ENCODE assay signal across 8 cellular contexts in the genomic region with DNA sequence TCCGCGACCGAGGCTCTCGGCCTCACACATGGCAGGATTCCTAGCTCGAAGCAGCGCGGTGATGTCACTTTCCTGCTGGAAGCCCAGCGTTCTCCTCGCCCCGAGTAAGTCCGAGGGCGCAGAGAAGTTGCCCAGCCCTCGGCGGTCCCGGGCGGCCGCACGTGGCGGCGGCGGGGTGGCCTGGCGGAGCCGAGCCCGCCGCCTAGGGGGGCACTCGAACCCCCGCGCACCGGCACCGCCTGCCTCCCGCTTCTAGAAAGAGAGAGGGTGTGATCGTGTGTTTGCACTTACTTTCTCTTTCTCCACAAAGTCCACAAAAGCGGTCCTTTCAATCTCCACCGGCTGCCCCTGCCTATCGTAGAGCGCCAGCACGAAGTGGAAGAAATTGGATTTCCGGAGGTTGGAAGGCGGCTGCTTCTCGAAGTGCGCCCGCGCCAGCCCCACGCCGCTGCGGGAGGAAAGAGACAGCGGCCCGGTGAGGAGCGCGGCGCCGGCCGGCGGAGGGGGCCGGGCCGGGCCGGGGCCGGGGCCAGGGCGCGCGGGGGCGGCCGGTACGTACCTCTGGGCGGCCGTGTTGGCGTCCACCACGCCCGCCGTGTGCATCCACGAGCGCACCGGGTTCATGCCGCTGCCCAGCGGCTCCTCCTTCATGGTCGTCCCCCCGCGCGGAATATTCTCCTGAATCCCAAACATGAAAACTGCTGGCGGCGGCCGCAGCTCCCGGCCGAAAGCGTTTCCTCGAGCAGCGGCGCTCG. TPM values are rescaled to one million over a fixed set of nuclear protein-coding genes. Genes with fewer than 3 reads are reported as not detected.
DNase-seq lines count a peak whose midpoint lies in the region; ATAC-seq, FAIRE-seq and TF ChIP-seq lines count a peak whose summit lies in the region.

No MANE protein-coding gene starts in this region.

- no peaks in the 10 kb centered on the region for H3K79me2 ChIP-seq in PC-3 (ENCODE audit: low read length)
- no peaks in the 10 kb centered on the region for H3K79me2 ChIP-seq in H1 (ENCODE audit: control insufficient read depth in 1 of 2, insufficient read depth in 2 of 2, low read length in 2 of 2)

- intact Hi-C loops in PC-3 (cut with micrococcal nuclease), result loop anchor here (10.0 kb wide), 1 partner anchor 142 kb away; no protein-coding TSS in a partner anchor

- peak overlapping the region; percentile 50 to 81 (median 57) for H3K27ac Mint-ChIP-seq in nephron

- H2AK5ac ChIP-seq in H1 (ENCODE audit: low read depth, low read length), result no peak overlapping the region

- H3K4me3 ChIP-seq in PC-3 (ENCODE audit: low read length) (peak overlapping the region; percentile 62; the same call in 1 of the 2 replicates), H1 (ENCODE audit: extremely low read depth in 1 of 4, insufficient read depth in 2 of 4, low read depth in 3 of 4, low read length in 4 of 4) (peak overlapping the region; percentile 15 to 61 (median 29))

- peaks cover 25% of the 10 kb centered on the region for H3K36me3 Mint-ChIP-seq in nephron (ENCODE audit: low read depth)

- H3K9ac ChIP-seq in PC-3 (ENCODE audit: low read length), result no peak overlapping the region
- no peak overlapping the region for H3K9ac ChIP-seq in H1 (replicated peaks in 1 of 4; ENCODE audit: extremely low read depth in 1 of 4, low read depth in 3 of 4, low read length in 3 of 4)

- H3K4me1 Mint-ChIP-seq in nephron, result peaks cover 39% of the 10 kb centered on the region

- no peaks in the 10 kb centered on the region for H3F3A ChIP-seq in PC-3 (ENCODE audit: low read length, unreplicated experiment)

- TF ChIP-seq CTCF in PC-3 (conservative IDR thresholded peaks at IDR 0.05; ENCODE audit: low read depth, low read length) (no peak), H1 (IDR thresholded peaks at IDR 0.05; ENCODE audit: control extremely low read depth in 1 of 3, insufficient read depth in 1 of 3, low read depth in 1 of 3, low read length in 3 of 3) (no peak), nephron (IDR thresholded peaks at IDR 0.05; ENCODE audit: unreplicated experiment in 3 of 3) (no peak)

- H3K18ac ChIP-seq in H1 (ENCODE audit: extremely low read depth, low read length), result peak overlapping the region; percentile 71; the same call in 1 of the 2 replicates

- H3K14ac ChIP-seq in H1 (ENCODE audit: insufficient read length), result no peak overlapping the region

- whole genome bisulfite sequencing in H1 (ENCODE audit: extremely low coverage in 1 of 2, insufficient coverage in 1 of 2, insufficient read length in 1 of 2, insufficient replicate concordance in 2 of 2, low coverage in 1 of 2, low lambda C conversion rate in 2 of 2, missing lambda C conversion rate in 1 of 2), 2 experiments, result 0% methylated on average over 26 of the region's 89 CpGs; no CpG with 5 or more reads in 1 of the 2 experiments

- H3K9me3 Mint-ChIP-seq in nephron, result peaks cover 3% of the 10 kb centered on the region

- POLR2A ChIA-PET in PC-3 (lab: Charles Lee; ENCODE audit: unreplicated experiment), result no interaction called here
- POLR2A ChIA-PET in H1 (lab: Charles Lee; ENCODE audit: partially characterized antibody), result no interaction called here

- no TSS peak for BruUV-seq in PC-3 (replicated peaks; lab: Mats Ljungman, UMichigan)

- H3K4me3 Mint-ChIP-seq in nephron, result peak overlapping the region; percentile 86 to 90 (median 89)

- ATAC-seq in PC-3, result peak; percentile 24
- ATAC-seq in GM21367 (IDR thresholded peaks at IDR 0.05; ENCODE audit: unreplicated experiment), result no peak
- no peak for ATAC-seq in HG02642 (IDR thresholded peaks at IDR 0.05; ENCODE audit: poor library complexity, unreplicated experiment)
- ATAC-seq in GM18868 (IDR thresholded peaks at IDR 0.05; ENCODE audit: unreplicated experiment), result no peak

- CTCF ChIA-PET in PC-3 (lab: Charles Lee), result no interaction called here
- CTCF ChIA-PET in H1 (lab: Charles Lee; ENCODE audit: partially characterized antibody), result no interaction called here

- FAIRE-seq in H1 (lab: Jason Lieb, UNC), result no peak

- H3K9me2 ChIP-seq in PC-3 (replicated peaks; ENCODE audit: low read length), result no peaks in the 10 kb centered on the region

- H3K4ac ChIP-seq in H1 (replicated peaks; ENCODE audit: insufficient read length, low read depth, low read length), result no peak overlapping the region

- no peak overlapping the region for H2BK20ac ChIP-seq in H1 (ENCODE audit: low read length)

- TF ChIP-seq RAD21 in H1 (IDR thresholded peaks at IDR 0.05 in 1 of 2, conservative IDR thresholded peaks at IDR 0.05 in 1 of 2; ENCODE audit: low read depth in 2 of 2, low read length in 2 of 2), result no peak

- TF ChIP-seq POLR2A in H1 (IDR thresholded peaks at IDR 0.05; ENCODE audit: control extremely low read depth in 1 of 2, low read depth in 2 of 2, low read length in 2 of 2), result no peak

- H2AFZ ChIP-seq in PC-3 (ENCODE audit: low read length), result no peak overlapping the region
- no peak overlapping the region for H2AFZ ChIP-seq in H1 (ENCODE audit: low read length)

- H3K36me3 ChIP-seq in PC-3 (ENCODE audit: low read depth, low read length), result no peaks in the 10 kb centered on the region
- peaks cover 0 to 10% (median 0%) of the 10 kb centered on the region in 4 experiments; a peak in 1 of 8 replicates for H3K36me3 ChIP-seq in H1 (ENCODE audit: control insufficient read depth in 2 of 4, insufficient read depth in 4 of 4, low read length in 3 of 4)

- peak overlapping the region; percentile 90; the same call in 1 of the 2 replicates for H2BK12ac ChIP-seq in H1 (ENCODE audit: low read depth, low read length)

- H2BK15ac ChIP-seq in H1 (ENCODE audit: low read length), result no peak overlapping the region

- H2BK5ac ChIP-seq in H1 (ENCODE audit: low read depth, low read length), result peak overlapping the region; percentile 52; the same call in 1 of the 2 replicates

- no peak overlapping the region for H2BK120ac ChIP-seq in H1 (replicated peaks; ENCODE audit: low read depth, low read length)

- peaks cover 27% of the 10 kb centered on the region; the same call in 1 of the 2 replicates for H3K23me2 ChIP-seq in H1 (ENCODE audit: low read depth, low read length)

- peak; percentile 47 for DNase-seq in COLO668 (lab: John Stamatoyannopoulos, UW; ENCODE audit: unreplicated experiment)
- no peak for DNase-seq in PC-3
- DNase-seq in H1 (ENCODE audit: low read depth in 1 of 2, low spot score in 2 of 2), result peak in 1 of 2 experiments; percentile 65
- no peak for DNase-seq in C1 segment of cervical spinal cord (lab: John Stamatoyannopoulos, UW)

- H4K5ac ChIP-seq in H1 (ENCODE audit: insufficient read length, low read depth, low read length), result no peak overlapping the region

- H3K9me3 ChIP-seq in PC-3 (ENCODE audit: low read length) (no peaks in the 10 kb centered on the region), H1 (ENCODE audit: insufficient read depth in 2 of 2, low read depth in 1 of 2, low read length in 1 of 2) (no peaks in the 10 kb centered on the region)

- H4K91ac ChIP-seq in H1 (replicated peaks; ENCODE audit: insufficient read length, low read length), result no peak overlapping the region

- no peak for TF ChIP-seq EP300 in H1 (IDR thresholded peaks at IDR 0.05; ENCODE audit: borderline replicate concordance in 1 of 2, low read depth in 2 of 2, low read length in 2 of 2)

- H4K8ac ChIP-seq in H1 (ENCODE audit: extremely low read depth, insufficient read depth, low read length), result peak overlapping the region; percentile 42; the same call in 1 of the 2 replicates

- H3K27ac ChIP-seq in PC-3 (ENCODE audit: low read length) (no peak overlapping the region), H1 (ENCODE audit: low read depth, low read length) (no peak overlapping the region)

- peaks cover 76% of the 10 kb centered on the region for H3K27me3 Mint-ChIP-seq in nephron (ENCODE audit: low read depth)

- H3K4me2 ChIP-seq in PC-3 (ENCODE audit: low read length) (peak overlapping the region; percentile 78), H1 (ENCODE audit: insufficient read depth in 1 of 2, low read depth in 2 of 2, low read length in 2 of 2) (peak overlapping the region; percentile 80 to 88)

- H3K27me3 ChIP-seq in PC-3 (ENCODE audit: low read length) (peaks cover 78% of the 10 kb centered on the region), H1 (replicated peaks in 1 of 4; ENCODE audit: control insufficient read depth in 3 of 4, extremely low read depth in 1 of 4, insufficient read depth in 3 of 4, low read length in 3 of 4) (peaks cover 87 to 98% (median 94%) of the 10 kb centered on the region in 4 experiments; a peak in 6 of 7 replicates)

- H3K23ac ChIP-seq in H1 (ENCODE audit: insufficient read length), result no peak overlapping the region

- no peak overlapping the region for H3K56ac ChIP-seq in H1 (replicated peaks; ENCODE audit: insufficient read length, low read depth, low read length)

- H3K79me1 ChIP-seq in H1 (ENCODE audit: low read depth, low read length), result no peaks in the 10 kb centered on the region

- no peaks in the 10 kb centered on the region for H4K20me1 ChIP-seq in PC-3 (ENCODE audit: low read length)
- peaks cover 17 to 18% of the 10 kb centered on the region in 2 experiments for H4K20me1 ChIP-seq in H1 (replicated peaks in 1 of 2; ENCODE audit: control insufficient read depth in 1 of 2, insufficient read depth in 2 of 2, low read length in 2 of 2)

- H3K4me1 ChIP-seq in PC-3 (ENCODE audit: insufficient read depth, low read length), result no peaks in the 10 kb centered on the region
- peaks cover 12 to 26% (median 19%) of the 10 kb centered on the region in 4 experiments for H3K4me1 ChIP-seq in H1 (replicated peaks in 1 of 4; ENCODE audit: control insufficient read depth in 3 of 4, insufficient read depth in 4 of 4, low read length in 3 of 4)

TF ChIP-seq in H1, 55 proteins besides CTCF, POLR2A, EP300 and RAD21 (continues in another document):
- TF ChIP-seq RNF2 (IDR thresholded peaks at IDR 0.05; ENCODE audit: borderline replicate concordance, low read depth, low read length, missing control alignments, poor library complexity, severe bottlenecking), result peak; percentile 22
- TF ChIP-seq EZH2 (IDR thresholded peaks at IDR 0.05; ENCODE audit: low read depth, low read length, severe bottlenecking), result peak; percentile 95
- TF ChIP-seq PHF8 (conservative IDR thresholded peaks at IDR 0.05; ENCODE audit: low read depth, low read length), result no peak
- peak; percentile 95 for TF ChIP-seq CTBP2 (IDR thresholded peaks at IDR 0.05; ENCODE audit: borderline replicate concordance, insufficient read depth, insufficient read length, low read length)
- TF ChIP-seq SIRT6 (IDR thresholded peaks at IDR 0.05; ENCODE audit: low read length), result no peak

RNA-seq across cellular contexts. Expression of a gene that starts 0.8 kb away (rescaled TPM):
- total RNA-seq in PC-3 (2014; rRNA removed), result not detected in 2 replicates
- total RNA-seq in H1 (2021; fragmentation: NEBNext Ultra II Directional; extraction: Animal tissue kit (Norgen Biotek cat#: 25700)), result 0.26 and 0.38 TPM in 2 replicates
- polyA plus RNA-seq in H1 (2011; rRNA removed), result 0.08 and 0.20 TPM in 2 replicates
- 0.31 TPM for polyA plus RNA-seq in H1 (2011; cell fraction: cytosol; rRNA removed)
- polyA plus RNA-seq in H1 (2011; cell fraction: nucleus; rRNA removed), result 0.40 TPM
- polyA plus RNA-seq in H1 (2012, experiment 1 of 2), result 0.07 to 0.15 TPM (median 0.12 TPM) in 4 replicates
- polyA plus RNA-seq in H1 (2012, experiment 2 of 2), result 0.07 TPM
- 0.10 TPM for polyA plus RNA-seq in H1 (2013, experiment 1 of 2)
- 0.09 TPM for polyA plus RNA-seq in H1 (2013, experiment 2 of 2)
- 0.76 TPM in 1 of 2 replicates, not detected in the other for polyA minus RNA-seq in H1 (2011; rRNA and poly(A)+ RNA removed)
- not detected for polyA minus RNA-seq in H1 (2011; cell fraction: cytosol; rRNA and poly(A)+ RNA removed)
- 0.30 TPM for polyA minus RNA-seq in H1 (2011; cell fraction: nucleus; rRNA and poly(A)+ RNA removed)
